ENCODE assay signal across 17 cellular contexts in genomic region chr3:89268059-89268458, GRCh38.
"Had no signal": no experiment of that assay in that cellular context is flagged by ENCODE, and none has a peak within 500 bp of the region (broad histone marks: within the 10 kb centered on the region; RNA-seq: fewer than 3 reads in every experiment).

No MANE protein-coding gene starts in this region.

- H3K27ac ChIP-seq: foreskin keratinocyte, hepatocyte, ovary, stomach had no signal

- DNase-seq: dermis blood vessel endothelial cell; erythroblast; foreskin keratinocyte; kidney glomerular epithelial cell; mammary epithelial cell; mucosa of descending colon; natural killer cell; nucleus accumbens; ovary; right cardiac atrium; small intestine; stimulated activated CD4-positive, alpha-beta T cell treated with anti-CD3 and anti-CD28 coated beads, Interleukin-12 subunit alpha, Interleukin-12 subunit beta, amount 100 ng/mL, for 4 hours; stimulated activated naive CD4-positive, alpha-beta T cell; stomach; substantia nigra; trophoblast cell had no signal

- H3K36me3 ChIP-seq: ovary, stomach had no signal

- H3K9me3 ChIP-seq: mucosa of descending colon, ovary, stomach had no signal

- H3K27me3 ChIP-seq: foreskin keratinocyte, hepatocyte, ovary, stomach had no signal

- ATAC-seq: foreskin keratinocyte, mucosa of descending colon, natural killer cell, right cardiac atrium had no signal

- H3K4me1 ChIP-seq: foreskin keratinocyte, stomach had no signal

- H3K4me3 ChIP-seq: hepatocyte, mucosa of descending colon, ovary, stomach had no signal
